1 cellular context compared by ENCODE assay signal in the genomic region with DNA sequence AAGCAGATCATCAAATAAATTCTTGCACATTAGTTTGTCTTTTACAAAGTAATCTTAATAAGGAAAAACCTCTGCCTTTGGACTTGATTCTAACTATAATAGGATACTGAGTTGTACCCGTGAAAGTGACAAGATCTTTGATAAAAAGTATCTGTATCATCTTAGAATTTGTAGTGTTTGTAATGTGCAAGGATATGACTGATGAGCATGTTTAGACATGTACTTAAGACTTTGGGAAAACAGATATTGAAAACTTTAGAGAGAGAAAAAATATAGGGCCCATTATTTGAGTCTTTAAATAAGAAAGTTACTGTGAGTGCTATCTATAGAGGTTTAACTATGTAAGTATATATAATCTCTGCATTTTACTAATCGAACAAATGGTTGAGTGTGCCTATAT.
TF ChIP-seq lines count a peak whose summit lies in the region.

No MANE protein-coding gene starts in this region.

TF ChIP-seq in HepG2, 621 proteins besides CTCF, POLR2A, EP300 and RAD21:
- no peak for TF ChIP-seq TBP (CRISPR knock-in tag; IDR thresholded peaks at IDR 0.05)
- TF ChIP-seq, protein P1, sequence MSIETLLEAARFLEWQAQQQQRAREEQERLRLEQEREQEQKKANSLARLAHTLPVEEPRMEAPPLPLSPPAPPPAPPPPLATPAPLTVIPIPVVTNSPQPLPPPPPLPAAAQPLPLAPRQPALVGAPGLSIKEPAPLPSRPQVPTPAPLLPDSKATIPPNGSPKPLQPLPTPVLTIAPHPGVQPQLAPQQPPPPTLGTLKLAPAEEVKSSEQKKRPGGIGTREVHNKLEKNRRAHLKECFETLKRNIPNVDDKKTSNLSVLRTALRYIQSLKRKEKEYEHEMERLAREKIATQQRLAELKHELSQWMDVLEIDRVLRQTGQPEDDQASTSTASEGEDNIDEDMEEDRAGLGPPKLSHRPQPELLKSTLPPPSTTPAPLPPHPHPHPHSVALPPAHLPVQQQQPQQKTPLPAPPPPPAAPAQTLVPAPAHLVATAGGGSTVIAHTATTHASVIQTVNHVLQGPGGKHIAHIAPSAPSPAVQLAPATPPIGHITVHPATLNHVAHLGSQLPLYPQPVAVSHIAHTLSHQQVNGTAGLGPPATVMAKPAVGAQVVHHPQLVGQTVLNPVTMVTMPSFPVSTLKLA (IDR thresholded peaks at IDR 0.05), result no peak
- no peak for TF ChIP-seq TEAD2 (CRISPR knock-in tag; IDR thresholded peaks at IDR 0.05)
- TF ChIP-seq, protein P2, sequence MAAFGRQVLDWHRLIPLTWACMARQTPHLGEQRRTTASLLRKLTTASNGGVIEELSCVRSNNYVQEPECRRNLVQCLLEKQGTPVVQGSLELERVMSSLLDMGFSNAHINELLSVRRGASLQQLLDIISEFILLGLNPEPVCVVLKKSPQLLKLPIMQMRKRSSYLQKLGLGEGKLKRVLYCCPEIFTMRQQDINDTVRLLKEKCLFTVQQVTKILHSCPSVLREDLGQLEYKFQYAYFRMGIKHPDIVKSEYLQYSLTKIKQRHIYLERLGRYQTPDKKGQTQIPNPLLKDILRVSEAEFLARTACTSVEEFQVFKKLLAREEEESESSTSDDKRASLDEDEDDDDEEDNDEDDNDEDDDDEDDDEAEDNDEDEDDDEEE (CRISPR knock-in tag; IDR thresholded peaks at IDR 0.05), result no peak
- TF ChIP-seq ZNF605 (CRISPR knock-in tag; IDR thresholded peaks at IDR 0.05), result no peak
- no peak for TF ChIP-seq FOXK1 (CRISPR knock-in tag; IDR thresholded peaks at IDR 0.05; ENCODE audit: borderline replicate concordance, low read depth)
- TF ChIP-seq TCF7 (IDR thresholded peaks at IDR 0.05; ENCODE audit: low read depth), result no peak
- no peak for TF ChIP-seq TBX2 (CRISPR knock-in tag; IDR thresholded peaks at IDR 0.05; ENCODE audit: borderline replicate concordance)
- TF ChIP-seq, protein P3, sequence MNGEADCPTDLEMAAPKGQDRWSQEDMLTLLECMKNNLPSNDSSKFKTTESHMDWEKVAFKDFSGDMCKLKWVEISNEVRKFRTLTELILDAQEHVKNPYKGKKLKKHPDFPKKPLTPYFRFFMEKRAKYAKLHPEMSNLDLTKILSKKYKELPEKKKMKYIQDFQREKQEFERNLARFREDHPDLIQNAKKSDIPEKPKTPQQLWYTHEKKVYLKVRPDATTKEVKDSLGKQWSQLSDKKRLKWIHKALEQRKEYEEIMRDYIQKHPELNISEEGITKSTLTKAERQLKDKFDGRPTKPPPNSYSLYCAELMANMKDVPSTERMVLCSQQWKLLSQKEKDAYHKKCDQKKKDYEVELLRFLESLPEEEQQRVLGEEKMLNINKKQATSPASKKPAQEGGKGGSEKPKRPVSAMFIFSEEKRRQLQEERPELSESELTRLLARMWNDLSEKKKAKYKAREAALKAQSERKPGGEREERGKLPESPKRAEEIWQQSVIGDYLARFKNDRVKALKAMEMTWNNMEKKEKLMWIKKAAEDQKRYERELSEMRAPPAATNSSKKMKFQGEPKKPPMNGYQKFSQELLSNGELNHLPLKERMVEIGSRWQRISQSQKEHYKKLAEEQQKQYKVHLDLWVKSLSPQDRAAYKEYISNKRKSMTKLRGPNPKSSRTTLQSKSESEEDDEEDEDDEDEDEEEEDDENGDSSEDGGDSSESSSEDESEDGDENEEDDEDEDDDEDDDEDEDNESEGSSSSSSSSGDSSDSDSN (CRISPR knock-in tag; IDR thresholded peaks at IDR 0.05), result no peak
- no peak for TF ChIP-seq ZNF7 (CRISPR knock-in tag; IDR thresholded peaks at IDR 0.05)
- TF ChIP-seq PRMT3 (CRISPR knock-in tag; IDR thresholded peaks at IDR 0.05; ENCODE audit: borderline replicate concordance, low read depth), result no peak
- no peak for TF ChIP-seq ZSCAN31 (CRISPR knock-in tag; IDR thresholded peaks at IDR 0.05; ENCODE audit: low read depth)
- no peak for TF ChIP-seq KAT2B (IDR thresholded peaks at IDR 0.05; ENCODE audit: borderline replicate concordance, low read depth, low read length)
- TF ChIP-seq, protein P4, sequence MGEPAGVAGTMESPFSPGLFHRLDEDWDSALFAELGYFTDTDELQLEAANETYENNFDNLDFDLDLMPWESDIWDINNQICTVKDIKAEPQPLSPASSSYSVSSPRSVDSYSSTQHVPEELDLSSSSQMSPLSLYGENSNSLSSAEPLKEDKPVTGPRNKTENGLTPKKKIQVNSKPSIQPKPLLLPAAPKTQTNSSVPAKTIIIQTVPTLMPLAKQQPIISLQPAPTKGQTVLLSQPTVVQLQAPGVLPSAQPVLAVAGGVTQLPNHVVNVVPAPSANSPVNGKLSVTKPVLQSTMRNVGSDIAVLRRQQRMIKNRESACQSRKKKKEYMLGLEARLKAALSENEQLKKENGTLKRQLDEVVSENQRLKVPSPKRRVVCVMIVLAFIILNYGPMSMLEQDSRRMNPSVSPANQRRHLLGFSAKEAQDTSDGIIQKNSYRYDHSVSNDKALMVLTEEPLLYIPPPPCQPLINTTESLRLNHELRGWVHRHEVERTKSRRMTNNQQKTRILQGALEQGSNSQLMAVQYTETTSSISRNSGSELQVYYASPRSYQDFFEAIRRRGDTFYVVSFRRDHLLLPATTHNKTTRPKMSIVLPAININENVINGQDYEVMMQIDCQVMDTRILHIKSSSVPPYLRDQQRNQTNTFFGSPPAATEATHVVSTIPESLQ (CRISPR knock-in tag; conservative IDR thresholded peaks at IDR 0.05), result no peak
- no peak for TF ChIP-seq ETV6 (CRISPR knock-in tag; conservative IDR thresholded peaks at IDR 0.05)
- no peak for TF ChIP-seq ZNF431 (CRISPR knock-in tag; IDR thresholded peaks at IDR 0.05; ENCODE audit: borderline replicate concordance, low read depth)
- no peak for TF ChIP-seq RFX1 (IDR thresholded peaks at IDR 0.05)
- TF ChIP-seq RCOR2 (CRISPR knock-in tag; IDR thresholded peaks at IDR 0.05), result no peak
- TF ChIP-seq MED8 (CRISPR knock-in tag; IDR thresholded peaks at IDR 0.05; ENCODE audit: insufficient replicate concordance), result no peak
- TF ChIP-seq, protein P5, sequence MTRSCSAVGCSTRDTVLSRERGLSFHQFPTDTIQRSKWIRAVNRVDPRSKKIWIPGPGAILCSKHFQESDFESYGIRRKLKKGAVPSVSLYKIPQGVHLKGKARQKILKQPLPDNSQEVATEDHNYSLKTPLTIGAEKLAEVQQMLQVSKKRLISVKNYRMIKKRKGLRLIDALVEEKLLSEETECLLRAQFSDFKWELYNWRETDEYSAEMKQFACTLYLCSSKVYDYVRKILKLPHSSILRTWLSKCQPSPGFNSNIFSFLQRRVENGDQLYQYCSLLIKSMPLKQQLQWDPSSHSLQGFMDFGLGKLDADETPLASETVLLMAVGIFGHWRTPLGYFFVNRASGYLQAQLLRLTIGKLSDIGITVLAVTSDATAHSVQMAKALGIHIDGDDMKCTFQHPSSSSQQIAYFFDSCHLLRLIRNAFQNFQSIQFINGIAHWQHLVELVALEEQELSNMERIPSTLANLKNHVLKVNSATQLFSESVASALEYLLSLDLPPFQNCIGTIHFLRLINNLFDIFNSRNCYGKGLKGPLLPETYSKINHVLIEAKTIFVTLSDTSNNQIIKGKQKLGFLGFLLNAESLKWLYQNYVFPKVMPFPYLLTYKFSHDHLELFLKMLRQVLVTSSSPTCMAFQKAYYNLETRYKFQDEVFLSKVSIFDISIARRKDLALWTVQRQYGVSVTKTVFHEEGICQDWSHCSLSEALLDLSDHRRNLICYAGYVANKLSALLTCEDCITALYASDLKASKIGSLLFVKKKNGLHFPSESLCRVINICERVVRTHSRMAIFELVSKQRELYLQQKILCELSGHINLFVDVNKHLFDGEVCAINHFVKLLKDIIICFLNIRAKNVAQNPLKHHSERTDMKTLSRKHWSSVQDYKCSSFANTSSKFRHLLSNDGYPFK (CRISPR knock-in tag; IDR thresholded peaks at IDR 0.05; ENCODE audit: borderline replicate concordance), result no peak
